In the genomic region with DNA sequence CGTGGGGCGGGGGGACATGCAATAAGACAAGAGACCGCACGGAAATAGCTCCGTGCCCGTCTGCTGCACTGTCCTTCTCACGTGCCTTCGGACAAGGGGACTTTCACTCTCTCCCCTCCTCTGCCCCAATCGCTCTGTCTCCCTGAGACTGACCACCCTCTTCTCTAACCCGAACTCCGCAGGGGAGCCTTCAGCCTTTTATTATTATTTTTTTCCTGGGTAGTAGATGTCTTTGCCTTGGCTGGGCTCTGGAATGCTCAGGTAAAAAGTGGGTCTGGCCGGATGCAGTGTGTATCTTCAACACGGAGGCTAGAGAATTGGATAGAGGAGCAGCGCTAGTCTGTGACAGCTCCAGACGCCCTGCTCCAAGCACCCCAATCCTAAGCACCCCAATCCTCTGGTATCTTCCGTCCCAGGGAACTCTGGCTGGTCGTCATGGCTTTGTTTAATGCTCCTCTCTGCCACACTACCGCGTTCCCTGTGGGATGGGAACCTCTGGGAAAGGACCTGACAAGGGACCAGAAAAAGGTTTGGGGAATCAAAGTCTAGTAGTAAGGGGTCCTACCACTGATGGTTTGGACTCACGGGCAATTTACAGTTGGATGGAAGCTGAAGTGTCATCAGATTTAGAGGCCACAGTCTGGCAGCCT, we compare ENCODE assay signal across 7 cellular contexts. TPM values are rescaled to one million over a fixed set of nuclear protein-coding genes. Genes with fewer than 3 reads are reported as not detected.
A peak's percentile ranks its signal among the peaks of the same experiment; 100 is the strongest.
DNase-seq lines count a peak whose midpoint lies in the region; ATAC-seq and TF ChIP-seq lines count a peak whose summit lies in the region.

No MANE protein-coding gene starts in this region.

- ATAC-seq in GM23338 (peak; percentile 11), HG02852 (IDR thresholded peaks at IDR 0.05; ENCODE audit: unreplicated experiment) (no peak)

- H3K4me1 ChIP-seq in GM23338 (ENCODE audit: insufficient read depth), result peaks cover 20% of the 10 kb centered on the region
- peaks cover 6% of the 10 kb centered on the region for H3K4me1 ChIP-seq in iPS-15b (ENCODE audit: control insufficient read depth, insufficient read depth, low read length)
- no peaks in the 10 kb centered on the region for H3K4me1 ChIP-seq in Karpas-422 (ENCODE audit: low read length)

- no peak overlapping the region for H3K27ac ChIP-seq in GM23338 (ENCODE audit: low read depth)
- H3K27ac ChIP-seq in WERI-Rb-1, result no peak overlapping the region
- H3K27ac ChIP-seq in skin epidermis, result no peak overlapping the region
- no peak overlapping the region for H3K27ac ChIP-seq in Karpas-422 (ENCODE audit: low read length)

- peaks cover 27% of the 10 kb centered on the region for H3K4me1 Mint-ChIP-seq in GM23338

- no peaks in the 10 kb centered on the region for H3K36me3 Mint-ChIP-seq in GM23338 (ENCODE audit: low read depth)

- no peak for DNase-seq in GM23338 (ENCODE audit: low spot score)
- DNase-seq in WERI-Rb-1, result no peak
- DNase-seq in GM19238 (ENCODE audit: insufficient read length, low spot score), result no peak
- no peak for DNase-seq in Karpas-422

- H2AFZ ChIP-seq in GM23338 (peak overlapping the region; percentile 72), Karpas-422 (ENCODE audit: low read length) (no peak overlapping the region)

- H3K36me3 ChIP-seq in GM23338 (ENCODE audit: insufficient read depth) (no peaks in the 10 kb centered on the region), WERI-Rb-1 (no peaks in the 10 kb centered on the region), iPS-15b (ENCODE audit: control insufficient read depth, insufficient read depth, low read length) (no peaks in the 10 kb centered on the region), Karpas-422 (ENCODE audit: insufficient read depth, low read length) (no peaks in the 10 kb centered on the region)

- peaks cover 23% of the 10 kb centered on the region for H3K27me3 Mint-ChIP-seq in GM23338 (ENCODE audit: insufficient read depth, low read depth, poor library complexity)

- H3K27ac Mint-ChIP-seq in GM23338, result no peak overlapping the region

- peaks cover 4% of the 10 kb centered on the region; the same call in 2 of the 3 replicates for H3K9me3 Mint-ChIP-seq in GM23338

- TF ChIP-seq CTCF in GM23338 (conservative IDR thresholded peaks at IDR 0.05; ENCODE audit: low read depth in 2 of 2) (no peak), WERI-Rb-1 (IDR thresholded peaks at IDR 0.05; ENCODE audit: low read depth, low read length) (no peak)

- H3K4me3 ChIP-seq in GM23338 (peak overlapping the region; percentile 57), WERI-Rb-1 (ENCODE audit: low read depth, low read length) (peak overlapping the region; percentile 39), iPS-15b (ENCODE audit: low read depth, low read length) (peak overlapping the region; percentile 40), skin epidermis (peak overlapping the region in 4 of 7 experiments; percentile 8 to 35 (median 18)), Karpas-422 (ENCODE audit: low read length) (no peak overlapping the region)

- H3K9me3 ChIP-seq in WERI-Rb-1 (ENCODE audit: severe bottlenecking) (no peaks in the 10 kb centered on the region), iPS-15b (ENCODE audit: control insufficient read depth, insufficient read depth, low read length) (no peaks in the 10 kb centered on the region), Karpas-422 (ENCODE audit: low read length) (no peaks in the 10 kb centered on the region)

- H3K9ac ChIP-seq in iPS-15b (ENCODE audit: low read depth, low read length) (no peak overlapping the region), Karpas-422 (ENCODE audit: low read length) (no peak overlapping the region)

- no peaks in the 10 kb centered on the region for H3K9me2 ChIP-seq in GM23338 (ENCODE audit: insufficient read depth)
- H3K9me2 ChIP-seq in Karpas-422 (replicated peaks; ENCODE audit: insufficient read depth, low read length), result no peaks in the 10 kb centered on the region

- H3F3A ChIP-seq in GM23338 (replicated peaks; ENCODE audit: low read depth), result peaks cover 28% of the 10 kb centered on the region; the same call in 1 of the 2 replicates

- H4K20me1 ChIP-seq in GM23338 (replicated peaks; ENCODE audit: insufficient read depth) (peaks cover 35% of the 10 kb centered on the region), Karpas-422 (ENCODE audit: insufficient read depth, low read depth, low read length) (no peaks in the 10 kb centered on the region)

- peak overlapping the region; percentile 81 for H3K4me2 ChIP-seq in GM23338
- H3K4me2 ChIP-seq in Karpas-422 (ENCODE audit: low read depth, low read length, poor library complexity, severe bottlenecking), result no peak overlapping the region

- H3K4me3 Mint-ChIP-seq in GM23338, result peak overlapping the region; percentile 62

- no peaks in the 10 kb centered on the region for H3K79me2 ChIP-seq in GM23338 (replicated peaks; ENCODE audit: insufficient read depth)
- H3K79me2 ChIP-seq in Karpas-422 (ENCODE audit: low read length), result no peaks in the 10 kb centered on the region

- peaks cover 90% of the 10 kb centered on the region for H3K27me3 ChIP-seq in GM23338 (ENCODE audit: insufficient read depth)
- no peaks in the 10 kb centered on the region for H3K27me3 ChIP-seq in WERI-Rb-1 (ENCODE audit: insufficient read depth, low read depth, severe bottlenecking)
- H3K27me3 ChIP-seq in iPS-15b (ENCODE audit: control insufficient read depth, insufficient read depth, low read length), result peaks cover 91% of the 10 kb centered on the region
- H3K27me3 ChIP-seq in Karpas-422 (ENCODE audit: low read length), result no peaks in the 10 kb centered on the region

TF ChIP-seq in GM23338, 12 proteins besides CTCF, POLR2A, EP300 and RAD21 (continues in another document):
- TF ChIP-seq EZH2phosphoT487 (IDR thresholded peaks at IDR 0.05; ENCODE audit: unreplicated experiment), result peak; percentile 4
- TF ChIP-seq, protein P1, sequence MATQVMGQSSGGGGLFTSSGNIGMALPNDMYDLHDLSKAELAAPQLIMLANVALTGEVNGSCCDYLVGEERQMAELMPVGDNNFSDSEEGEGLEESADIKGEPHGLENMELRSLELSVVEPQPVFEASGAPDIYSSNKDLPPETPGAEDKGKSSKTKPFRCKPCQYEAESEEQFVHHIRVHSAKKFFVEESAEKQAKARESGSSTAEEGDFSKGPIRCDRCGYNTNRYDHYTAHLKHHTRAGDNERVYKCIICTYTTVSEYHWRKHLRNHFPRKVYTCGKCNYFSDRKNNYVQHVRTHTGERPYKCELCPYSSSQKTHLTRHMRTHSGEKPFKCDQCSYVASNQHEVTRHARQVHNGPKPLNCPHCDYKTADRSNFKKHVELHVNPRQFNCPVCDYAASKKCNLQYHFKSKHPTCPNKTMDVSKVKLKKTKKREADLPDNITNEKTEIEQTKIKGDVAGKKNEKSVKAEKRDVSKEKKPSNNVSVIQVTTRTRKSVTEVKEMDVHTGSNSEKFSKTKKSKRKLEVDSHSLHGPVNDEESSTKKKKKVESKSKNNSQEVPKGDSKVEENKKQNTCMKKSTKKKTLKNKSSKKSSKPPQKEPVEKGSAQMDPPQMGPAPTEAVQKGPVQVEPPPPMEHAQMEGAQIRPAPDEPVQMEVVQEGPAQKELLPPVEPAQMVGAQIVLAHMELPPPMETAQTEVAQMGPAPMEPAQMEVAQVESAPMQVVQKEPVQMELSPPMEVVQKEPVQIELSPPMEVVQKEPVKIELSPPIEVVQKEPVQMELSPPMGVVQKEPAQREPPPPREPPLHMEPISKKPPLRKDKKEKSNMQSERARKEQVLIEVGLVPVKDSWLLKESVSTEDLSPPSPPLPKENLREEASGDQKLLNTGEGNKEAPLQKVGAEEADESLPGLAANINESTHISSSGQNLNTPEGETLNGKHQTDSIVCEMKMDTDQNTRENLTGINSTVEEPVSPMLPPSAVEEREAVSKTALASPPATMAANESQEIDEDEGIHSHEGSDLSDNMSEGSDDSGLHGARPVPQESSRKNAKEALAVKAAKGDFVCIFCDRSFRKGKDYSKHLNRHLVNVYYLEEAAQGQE (IDR thresholded peaks at IDR 0.05; ENCODE audit: unreplicated experiment), result no peak
- no peak for TF ChIP-seq STAT1 (IDR thresholded peaks at IDR 0.05; ENCODE audit: unreplicated experiment)
- no peak for TF ChIP-seq ZNF114 (CRISPR knock-in tag; IDR thresholded peaks at IDR 0.05)
- no peak for TF ChIP-seq CREB1 (CRISPR knock-in tag; IDR thresholded peaks at IDR 0.05; ENCODE audit: low read depth)
- TF ChIP-seq ZNF331 (CRISPR knock-in tag; IDR thresholded peaks at IDR 0.05; ENCODE audit: low read depth), result no peak
- TF ChIP-seq, protein P2, sequence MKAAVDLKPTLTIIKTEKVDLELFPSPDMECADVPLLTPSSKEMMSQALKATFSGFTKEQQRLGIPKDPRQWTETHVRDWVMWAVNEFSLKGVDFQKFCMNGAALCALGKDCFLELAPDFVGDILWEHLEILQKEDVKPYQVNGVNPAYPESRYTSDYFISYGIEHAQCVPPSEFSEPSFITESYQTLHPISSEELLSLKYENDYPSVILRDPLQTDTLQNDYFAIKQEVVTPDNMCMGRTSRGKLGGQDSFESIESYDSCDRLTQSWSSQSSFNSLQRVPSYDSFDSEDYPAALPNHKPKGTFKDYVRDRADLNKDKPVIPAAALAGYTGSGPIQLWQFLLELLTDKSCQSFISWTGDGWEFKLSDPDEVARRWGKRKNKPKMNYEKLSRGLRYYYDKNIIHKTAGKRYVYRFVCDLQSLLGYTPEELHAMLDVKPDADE (IDR thresholded peaks at IDR 0.05), result no peak
- TF ChIP-seq EZH2 (IDR thresholded peaks at IDR 0.05; ENCODE audit: low read depth, unreplicated experiment), result peak; percentile 81
- TF ChIP-seq JUNB (IDR thresholded peaks at IDR 0.05; ENCODE audit: unreplicated experiment), result no peak

RNA-seq across cellular contexts. Expression of a gene that starts 25.1 kb away (rescaled TPM):
- total RNA-seq in GM23338 (2014; rRNA removed; shearing (Covaris generic)), result 8.0 and 17.0 TPM in 2 replicates
- polyA plus RNA-seq in GM23338 (2016; fragmentation: Nextera tagmentation; extraction: Ambion mirVana), result 21.0 and 21.4 TPM in 2 replicates
- total RNA-seq in Karpas-422 (2014; rRNA removed; shearing (Covaris generic); ENCODE audit: low replicate concordance), result 6.6 and 13.8 TPM in 2 replicates

RNA-seq across cellular contexts. Expression of a gene that starts 39.9 kb away (rescaled TPM):
- total RNA-seq in GM23338 (2014; rRNA removed; shearing (Covaris generic)), result 34.4 and 39.5 TPM in 2 replicates
- polyA plus RNA-seq in GM23338 (2016; fragmentation: Nextera tagmentation; extraction: Ambion mirVana), result 15.3 and 18.7 TPM in 2 replicates
- total RNA-seq in Karpas-422 (2014; rRNA removed; shearing (Covaris generic); ENCODE audit: low replicate concordance), result 5.2 and 7.6 TPM in 2 replicates

RNA-seq across cellular contexts. Expression of a gene that starts 57.6 kb away (rescaled TPM):
- total RNA-seq in GM23338 (2014; rRNA removed; shearing (Covaris generic)), result not detected in 2 replicates
- 0.28 TPM in 1 of 2 replicates, not detected in the other for polyA plus RNA-seq in GM23338 (2016; fragmentation: Nextera tagmentation; extraction: Ambion mirVana)
- not detected in 2 replicates for total RNA-seq in Karpas-422 (2014; rRNA removed; shearing (Covaris generic); ENCODE audit: low replicate concordance)
